ENCODE assay signal across 1 cellular context in the genomic region with DNA sequence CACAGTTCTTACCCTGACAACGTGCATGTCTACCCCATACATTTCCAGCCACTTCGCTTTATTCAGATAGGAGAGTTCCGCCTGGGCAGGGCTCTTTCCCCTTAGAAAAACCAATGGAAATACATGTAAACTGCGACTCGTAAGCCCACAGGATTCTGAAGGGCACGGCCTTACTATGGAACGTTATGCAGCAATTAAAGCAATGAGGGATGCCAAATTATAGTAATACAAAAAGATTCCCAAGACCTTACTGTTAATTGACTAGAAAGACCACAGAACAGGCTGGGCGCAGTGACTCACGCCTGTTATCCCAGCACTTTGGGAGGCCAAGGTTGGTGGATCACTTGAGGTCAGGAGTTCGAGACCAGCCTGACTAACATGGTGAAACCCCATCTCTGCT.
TF ChIP-seq lines count a peak whose summit lies in the region.

No MANE protein-coding gene starts in this region.

TF ChIP-seq in IMR-90, 13 proteins besides CTCF, POLR2A, EP300 and RAD21:
- TF ChIP-seq, protein P1, sequence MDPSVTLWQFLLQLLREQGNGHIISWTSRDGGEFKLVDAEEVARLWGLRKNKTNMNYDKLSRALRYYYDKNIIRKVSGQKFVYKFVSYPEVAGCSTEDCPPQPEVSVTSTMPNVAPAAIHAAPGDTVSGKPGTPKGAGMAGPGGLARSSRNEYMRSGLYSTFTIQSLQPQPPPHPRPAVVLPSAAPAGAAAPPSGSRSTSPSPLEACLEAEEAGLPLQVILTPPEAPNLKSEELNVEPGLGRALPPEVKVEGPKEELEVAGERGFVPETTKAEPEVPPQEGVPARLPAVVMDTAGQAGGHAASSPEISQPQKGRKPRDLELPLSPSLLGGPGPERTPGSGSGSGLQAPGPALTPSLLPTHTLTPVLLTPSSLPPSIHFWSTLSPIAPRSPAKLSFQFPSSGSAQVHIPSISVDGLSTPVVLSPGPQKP (IDR thresholded peaks at IDR 0.05; ENCODE audit: borderline replicate concordance, low read depth, low read length) = no peak
- TF ChIP-seq RCOR1 (IDR thresholded peaks at IDR 0.05; ENCODE audit: insufficient replicate concordance, low read length) (no peak), CHD1 (IDR thresholded peaks at IDR 0.05; ENCODE audit: low read depth, low read length) (no peak), MAZ (IDR thresholded peaks at IDR 0.05; ENCODE audit: borderline replicate concordance, low read depth, low read length) (no peak), RFX5 (IDR thresholded peaks at IDR 0.05; ENCODE audit: low read depth, low read length) (no peak), NFE2L2 (IDR thresholded peaks at IDR 0.05; ENCODE audit: low read depth, low read length) (no peak), BHLHE40 (IDR thresholded peaks at IDR 0.05; ENCODE audit: low read depth, low read length) (no peak), MAFK (IDR thresholded peaks at IDR 0.05; ENCODE audit: low read depth, low read length) (no peak), SMC3 (IDR thresholded peaks at IDR 0.05; ENCODE audit: low read depth, low read length) (no peak), CEBPB (IDR thresholded peaks at IDR 0.05; ENCODE audit: low read depth, low read length) (no peak), MXI1 (IDR thresholded peaks at IDR 0.05; ENCODE audit: borderline replicate concordance, low read depth, low read length) (no peak)
- TF ChIP-seq, protein P2, sequence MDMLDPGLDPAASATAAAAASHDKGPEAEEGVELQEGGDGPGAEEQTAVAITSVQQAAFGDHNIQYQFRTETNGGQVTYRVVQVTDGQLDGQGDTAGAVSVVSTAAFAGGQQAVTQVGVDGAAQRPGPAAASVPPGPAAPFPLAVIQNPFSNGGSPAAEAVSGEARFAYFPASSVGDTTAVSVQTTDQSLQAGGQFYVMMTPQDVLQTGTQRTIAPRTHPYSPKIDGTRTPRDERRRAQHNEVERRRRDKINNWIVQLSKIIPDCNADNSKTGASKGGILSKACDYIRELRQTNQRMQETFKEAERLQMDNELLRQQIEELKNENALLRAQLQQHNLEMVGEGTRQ (IDR thresholded peaks at IDR 0.05; ENCODE audit: low read depth, low read length) = no peak
